Comparison of ENCODE assay signal across 27 cellular contexts in genomic region chr5:84518862-84519261, GRCh38.
"Had no signal": no experiment of that assay in that cellular context is flagged by ENCODE, and none has a peak within 500 bp of the region (broad histone marks: within the 10 kb centered on the region; RNA-seq: fewer than 3 reads in every experiment).

No MANE protein-coding gene starts in this region.

- H3K4me1 Mint-ChIP-seq: activated CD4-positive, alpha-beta memory T cell treated with anti-CD3 and anti-CD28 coated beads, Interleukin-2, amount 10 ng/mL, durations not matched to agents 7 days and 5 days; activated CD4-positive, alpha-beta T cell treated with anti-CD3 and anti-CD28 coated beads, Interleukin-2, amount 10 ng/mL, durations not matched to agents 7 days and 5 days; activated T-helper 17 cell treated with anti-CD3 and anti-CD28 coated beads, Interleukin-2, amount 50 U/mL, for 72 hours had no signal

- H3K27me3 Mint-ChIP-seq: activated CD4-positive, alpha-beta memory T cell treated with anti-CD3 and anti-CD28 coated beads, Interleukin-2, amount 10 ng/mL, durations not matched to agents 7 days and 5 days; activated CD4-positive, alpha-beta T cell treated with anti-CD3 and anti-CD28 coated beads, Interleukin-2, amount 10 ng/mL, durations not matched to agents 7 days and 5 days; activated naive CD8-positive, alpha-beta T cell; activated T-helper 17 cell treated with anti-CD3 and anti-CD28 coated beads, Interleukin-2, amount 50 U/mL, for 72 hours had no signal

- H3K4me3 Mint-ChIP-seq: activated CD4-positive, alpha-beta memory T cell treated with anti-CD3 and anti-CD28 coated beads, Interleukin-2, amount 10 ng/mL, durations not matched to agents 7 days and 5 days; activated CD4-positive, alpha-beta T cell treated with anti-CD3 and anti-CD28 coated beads, Interleukin-2, amount 10 ng/mL, durations not matched to agents 7 days and 5 days; activated naive CD8-positive, alpha-beta T cell; activated T-cell treated with anti-CD3 and anti-CD28 coated beads, Interleukin-2, amount 50 U/mL, for 4 hours; activated T-helper 17 cell treated with anti-CD3 and anti-CD28 coated beads, Interleukin-2, amount 50 U/mL, for 72 hours had no signal

- H3K27ac Mint-ChIP-seq: activated CD4-positive, alpha-beta memory T cell treated with anti-CD3 and anti-CD28 coated beads, Interleukin-2, amount 10 ng/mL, durations not matched to agents 7 days and 5 days; activated CD4-positive, alpha-beta T cell treated with anti-CD3 and anti-CD28 coated beads, Interleukin-2, amount 10 ng/mL, durations not matched to agents 7 days and 5 days; activated naive CD8-positive, alpha-beta T cell; activated T-helper 17 cell treated with anti-CD3 and anti-CD28 coated beads, Interleukin-2, amount 50 U/mL, for 72 hours had no signal

- H3K9me3 ChIP-seq: body of pancreas, colonic mucosa, gastrocnemius medialis, heart left ventricle had no signal

- H3K36me3 ChIP-seq: cardiac muscle cell, colonic mucosa, gastrocnemius medialis, heart left ventricle had no signal

- H3K4me1 ChIP-seq: body of pancreas, colonic mucosa, foreskin keratinocyte, gastrocnemius medialis, heart left ventricle had no signal

- H3K27ac ChIP-seq: body of pancreas, cardiac muscle cell, colonic mucosa, foreskin keratinocyte, gastrocnemius medialis, heart left ventricle had no signal

- H3K27me3 ChIP-seq: body of pancreas, cardiac muscle cell, colonic mucosa, foreskin keratinocyte, gastrocnemius medialis, heart left ventricle had no signal

- ATAC-seq: activated T-cell treated with anti-CD3 and anti-CD28 coated beads, Interleukin-2, amount 50 U/mL, for 4 hours; activated T-helper 17 cell treated with anti-CD3 and anti-CD28 coated beads, Interleukin-2, amount 50 U/mL, for 72 hours; body of pancreas; esophagus mucosa; foreskin keratinocyte; gastrocnemius medialis; heart left ventricle had no signal

- DNase-seq: activated CD4-positive, alpha-beta memory T cell treated with anti-CD3 and anti-CD28 coated beads, Interleukin-2, amount 10 ng/mL, durations not matched to agents 7 days and 5 days; activated CD4-positive, alpha-beta T cell treated with anti-CD3 and anti-CD28 coated beads for 1 hour; activated CD4-positive, alpha-beta T cell treated with anti-CD3 and anti-CD28 coated beads for 4 hours; activated CD4-positive, alpha-beta T cell treated with anti-CD3 and anti-CD28 coated beads, Interleukin-2, amount 10 ng/mL, durations not matched to agents 7 days and 5 days; activated CD4-positive, alpha-beta T cell treated with anti-CD3 and anti-CD28 coated beads, Interleukin-2, amount 50 U/mL, for 4 hours; activated CD8-positive, alpha-beta memory T cell treated with anti-CD3 and anti-CD28 coated beads for 24 hours; activated effector memory CD4-positive, alpha-beta T cell treated with Interleukin-2 at 50 U/mL for 16 hours; activated gamma-delta T cell treated with Interleukin-2 at 50 U/mL for 16 hours; activated naive CD4-positive, alpha-beta T cell treated with anti-CD3 and anti-CD28 coated beads, Interleukin-2, amount 50 U/mL, for 16 hours; activated naive CD4-positive, alpha-beta T cell treated with Interleukin-2 at 50 U/mL for 16 hours; activated T-cell treated with anti-CD3 and anti-CD28 coated beads, Interleukin-2, amount 50 U/mL, for 4 hours; amniotic stem cell; anterior cingulate cortex; body of pancreas; central memory CD4-positive, alpha-beta T cell; cerebellar nuclear complex; colonic mucosa; effector CD8-positive, alpha-beta T cell; foreskin keratinocyte; gastrocnemius medialis; glutamatergic neuron; heart left ventricle; T-helper 2 cell had no signal

- H3K36me3 Mint-ChIP-seq: activated naive CD8-positive, alpha-beta T cell had no signal

- H3K4me3 ChIP-seq: body of pancreas, cardiac muscle cell, colonic mucosa, gastrocnemius medialis, heart left ventricle had no signal
